Comparison of ENCODE assay signal across 9 cellular contexts in the genomic region with DNA sequence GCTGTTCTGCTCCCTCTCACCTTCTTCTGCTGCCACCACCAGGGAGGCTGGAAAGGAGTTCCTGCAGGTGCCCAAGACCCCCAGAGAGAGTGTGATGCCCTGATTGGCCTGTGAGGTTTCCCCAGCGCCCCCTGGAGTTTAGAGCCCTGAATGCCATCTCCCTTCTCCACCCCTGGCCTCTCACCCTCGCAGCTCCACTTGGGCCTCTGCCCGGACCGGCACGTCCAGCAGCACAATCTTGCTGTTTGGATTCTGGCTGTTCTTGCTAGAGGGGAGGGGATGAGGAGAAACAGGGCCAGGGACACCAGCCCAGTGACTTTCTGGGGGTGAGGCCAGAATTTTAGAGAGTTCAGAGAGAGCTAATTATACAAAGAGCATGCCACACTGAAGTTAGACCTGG. TPM values are rescaled to one million over a fixed set of nuclear protein-coding genes. Genes with fewer than 3 reads are reported as not detected.
DNase-seq lines count a peak whose midpoint lies in the region; ATAC-seq, FAIRE-seq and TF ChIP-seq lines count a peak whose summit lies in the region.
"Had no signal": no experiment of that assay in that cellular context is flagged by ENCODE, and none has a peak within 500 bp of the region (broad histone marks: within the 10 kb centered on the region; RNA-seq: fewer than 3 reads in every experiment).

No MANE protein-coding gene starts in this region.

- no peaks in the 10 kb centered on the region for H3K9me3 ChIP-seq in ascending aorta
- H3K9me3 ChIP-seq in naive thymus-derived CD4-positive, alpha-beta T cell (ENCODE audit: control insufficient read depth in 2 of 3, low read length in 3 of 3), result no peaks in the 10 kb centered on the region

- peaks cover 13% of the 10 kb centered on the region for H3K27me3 Mint-ChIP-seq in activated T-cell treated with anti-CD3 and anti-CD28 coated beads, Interleukin-2, amount 50 U/mL, for 72 hours (ENCODE audit: low read depth)
- H3K27me3 Mint-ChIP-seq in naive thymus-derived CD4-positive, alpha-beta T cell, result peaks cover 7 to 25% (median 10%) of the 10 kb centered on the region in 5 donors

- no peaks in the 10 kb centered on the region for H3K9me3 Mint-ChIP-seq in activated T-cell treated with anti-CD3 and anti-CD28 coated beads, Interleukin-2, amount 50 U/mL, for 72 hours
- H3K9me3 Mint-ChIP-seq in naive thymus-derived CD4-positive, alpha-beta T cell, result peaks cover 0 to 1% (median 0%) of the 10 kb centered on the region in 11 donors

- no peaks in the 10 kb centered on the region for H3K4me1 ChIP-seq in ascending aorta
- no peaks in the 10 kb centered on the region for H3K4me1 ChIP-seq in naive thymus-derived CD4-positive, alpha-beta T cell (ENCODE audit: control insufficient read depth in 2 of 2, insufficient read depth in 2 of 2, low read length in 2 of 2)

- TF ChIP-seq CTCF in ascending aorta (IDR thresholded peaks at IDR 0.05), result peak in 1 of 3 experiments; percentile 11

- DNase-seq in AG08396 (ENCODE audit: low spot score) (peak; percentile 88), GM18507 (ENCODE audit: extremely low spot score, insufficient read length, low read depth) (no peak), islet precursor cell (peak; percentile 79), ascending aorta (ENCODE audit: low spot score in 2 of 2) (no peak), NCI-H1092 treated with DMSO at 0.1 percent for 48 hours (lab: John Stamatoyannopoulos, UW) (no peak), SW 1271 (lab: John Stamatoyannopoulos, UW) (no peak)
- DNase-seq in activated T-cell treated with anti-CD3 and anti-CD28 coated beads, Interleukin-2, amount 50 U/mL, for 72 hours, result peak; percentile 26 to 37
- no peak for DNase-seq in naive thymus-derived CD4-positive, alpha-beta T cell
- DNase-seq: NCI-H345 had no signal

- H3K4me3 Mint-ChIP-seq in activated T-cell treated with anti-CD3 and anti-CD28 coated beads, Interleukin-2, amount 50 U/mL, for 72 hours, result no peak overlapping the region
- H3K4me3 Mint-ChIP-seq in naive thymus-derived CD4-positive, alpha-beta T cell, result no peak overlapping the region

- CTCF ChIA-PET in naive thymus-derived CD4-positive, alpha-beta T cell (lab: Charles Lee), result no interaction called here

- peak; percentile 5 for FAIRE-seq in GM18507 (lab: Jason Lieb, UNC)

- POLR2A ChIA-PET in naive thymus-derived CD4-positive, alpha-beta T cell (lab: Charles Lee), result no interaction called here

- H3K27ac Mint-ChIP-seq in activated T-cell treated with anti-CD3 and anti-CD28 coated beads, Interleukin-2, amount 50 U/mL, for 72 hours, result no peak overlapping the region
- H3K27ac Mint-ChIP-seq in naive thymus-derived CD4-positive, alpha-beta T cell, result no peak overlapping the region

- H3K27ac ChIP-seq in ascending aorta, result no peak overlapping the region
- no peak overlapping the region for H3K27ac ChIP-seq in naive thymus-derived CD4-positive, alpha-beta T cell (ENCODE audit: low read depth, low read length)

- H3K4me1 Mint-ChIP-seq in activated T-cell treated with anti-CD3 and anti-CD28 coated beads, Interleukin-2, amount 50 U/mL, for 72 hours (ENCODE audit: low read depth), result no peaks in the 10 kb centered on the region
- peaks cover 0 to 1% (median 0%) of the 10 kb centered on the region in 7 donors for H3K4me1 Mint-ChIP-seq in naive thymus-derived CD4-positive, alpha-beta T cell

- no peaks in the 10 kb centered on the region for H3K27me3 ChIP-seq in ascending aorta
- no peaks in the 10 kb centered on the region for H3K27me3 ChIP-seq in naive thymus-derived CD4-positive, alpha-beta T cell (ENCODE audit: control insufficient read depth in 2 of 2, insufficient read depth in 2 of 2, low read length in 2 of 2)

- intact Hi-C loops in ascending aorta (cut with DNase I), result no loop called here
- intact Hi-C loops in naive thymus-derived CD4-positive, alpha-beta T cell (cut with micrococcal nuclease), result no loop called here

- peak in 1 of 2 donors; percentile 23 for ATAC-seq in activated T-cell treated with anti-CD3 and anti-CD28 coated beads, Interleukin-2, amount 50 U/mL, for 72 hours (replicated peaks in 1 of 2)
- ATAC-seq in naive thymus-derived CD4-positive, alpha-beta T cell, result no peak

- no peak overlapping the region for H3K4me3 ChIP-seq in ascending aorta
- H3K4me3 ChIP-seq in naive thymus-derived CD4-positive, alpha-beta T cell (ENCODE audit: low read length), result no peak overlapping the region

- H3K36me3 ChIP-seq in ascending aorta, result no peaks in the 10 kb centered on the region
- no peaks in the 10 kb centered on the region for H3K36me3 ChIP-seq in naive thymus-derived CD4-positive, alpha-beta T cell (ENCODE audit: control insufficient read depth in 2 of 3, insufficient read depth in 3 of 3, low read length in 3 of 3)

- H3K36me3 Mint-ChIP-seq in activated T-cell treated with anti-CD3 and anti-CD28 coated beads, Interleukin-2, amount 50 U/mL, for 72 hours (ENCODE audit: insufficient read depth in 2 of 2), result no peaks in the 10 kb centered on the region
- H3K36me3 Mint-ChIP-seq in naive thymus-derived CD4-positive, alpha-beta T cell, result no peaks in the 10 kb centered on the region

RNA-seq across cellular contexts. Expression of a gene that starts 12.5 kb away (rescaled TPM):
- under 1 TPM; 0.14 to 0.41 TPM for total RNA-seq in activated T-cell treated with anti-CD3 and anti-CD28 coated beads, Interleukin-2, amount 50 U/mL, for 72 hours
- 1.7 TPM for total RNA-seq in ascending aorta
- under 1 TPM; 0.24 to 0.78 (median 0.39) TPM for total RNA-seq in naive thymus-derived CD4-positive, alpha-beta T cell
- polyA plus RNA-seq in naive thymus-derived CD4-positive, alpha-beta T cell, result under 1 TPM; 0.11 to 0.16 TPM

RNA-seq across cellular contexts. Expression of a gene that starts 13.3 kb away (rescaled TPM):
- 1 to 10 TPM; 2.1 to 3.2 TPM for total RNA-seq in activated T-cell treated with anti-CD3 and anti-CD28 coated beads, Interleukin-2, amount 50 U/mL, for 72 hours
- not detected for total RNA-seq in ascending aorta
- total RNA-seq in naive thymus-derived CD4-positive, alpha-beta T cell, result 10 to 100 TPM in 1 of 5 experiments, 1 to 10 TPM in 1, under 1 TPM in 3; 0.43 to 19.7 (median 0.67) TPM
- polyA plus RNA-seq in naive thymus-derived CD4-positive, alpha-beta T cell, result not detected

RNA-seq across cellular contexts. Expression of a gene that starts 31.0 kb away (rescaled TPM):
- 10 to 100 TPM; 57.8 to 58.7 TPM for total RNA-seq in activated T-cell treated with anti-CD3 and anti-CD28 coated beads, Interleukin-2, amount 50 U/mL, for 72 hours
- 430 TPM for total RNA-seq in ascending aorta
- 100 to 1,000 TPM in 1 of 5 experiments, 10 to 100 TPM in 4; 49.5 to 374 (median 52.2) TPM for total RNA-seq in naive thymus-derived CD4-positive, alpha-beta T cell
- 10 to 100 TPM; 52.2 to 58.7 TPM for polyA plus RNA-seq in naive thymus-derived CD4-positive, alpha-beta T cell

RNA-seq across cellular contexts. Expression of a gene that starts 51.5 kb away (rescaled TPM):
- total RNA-seq in activated T-cell treated with anti-CD3 and anti-CD28 coated beads, Interleukin-2, amount 50 U/mL, for 72 hours, result 10 to 100 TPM; 83.6 to 97.2 TPM
- 182 TPM for total RNA-seq in ascending aorta
- 100 to 1,000 TPM in 3 of 5 experiments, 10 to 100 TPM in 2; 75.4 to 107 (median 101) TPM for total RNA-seq in naive thymus-derived CD4-positive, alpha-beta T cell
- 100 to 1,000 TPM; 122 to 155 TPM for polyA plus RNA-seq in naive thymus-derived CD4-positive, alpha-beta T cell

Comparison
In these comparisons a context has a peak if more than half of its experiments do, and no peak if none do; other contexts are left out.
1. DNase-seq: peak in AG08396 (single experiment), activated T-cell treated with anti-CD3 and anti-CD28 coated beads, Interleukin-2, amount 50 U/mL, for 72 hours (2 of 2) and islet precursor cell (single experiment); none in GM18507 (single experiment), ascending aorta (0 of 2), NCI-H1092 treated with DMSO at 0.1 percent for 48 hours (single experiment), SW 1271 (0 of 2) and naive thymus-derived CD4-positive, alpha-beta T cell (0 of 9).